In genomic region chrX:134713618-134714107, GRCh38 we compare ENCODE assay signal across 33 cellular contexts. TPM values are rescaled to one million over a fixed set of nuclear protein-coding genes. Genes with fewer than 3 reads are reported as not detected.
"Had no signal": no experiment of that assay in that cellular context is flagged by ENCODE, and none has a peak within 500 bp of the region (broad histone marks: within the 10 kb centered on the region; RNA-seq: fewer than 3 reads in every experiment).

No MANE protein-coding gene starts in this region.

- H3K9me3 ChIP-seq: Peyer's patch had no signal

- H3K27me3 ChIP-seq: brain microvascular endothelial cell, Peyer's patch had no signal

- H3K4me1 ChIP-seq: Peyer's patch had no signal

- H3K4me3 ChIP-seq: Peyer's patch had no signal

- H3K36me3 ChIP-seq: brain microvascular endothelial cell, Peyer's patch had no signal

- DNase-seq: activated CD4-positive, alpha-beta memory T cell treated with anti-CD3 and anti-CD28 coated beads, Interleukin-2, amount 10 ng/mL, durations not matched to agents 7 days and 5 days; activated CD4-positive, alpha-beta T cell treated with anti-CD3 and anti-CD28 coated beads for 1 hour; activated CD4-positive, alpha-beta T cell treated with anti-CD3 and anti-CD28 coated beads for 48 hours; activated CD4-positive, CD25-positive, alpha-beta regulatory T cell; activated CD8-positive, alpha-beta memory T cell treated with anti-CD3 and anti-CD28 coated beads for 24 hours; activated CD8-positive, alpha-beta memory T cell treated with anti-CD3 and anti-CD28 coated beads, Interleukin-2, amount 10 ng/mL, durations not matched to agents 7 days and 5 days; activated CD8-positive, alpha-beta memory T cell treated with anti-CD3 and anti-CD28 coated beads, Interleukin-2, amount 50 U/mL, for 48 hours; activated effector memory CD4-positive, alpha-beta T cell treated with anti-CD3 and anti-CD28 coated beads, Interleukin-2, amount 50 U/mL, for 16 hours; activated naive CD4-positive, alpha-beta T cell; activated naive CD4-positive, alpha-beta T cell treated with anti-CD3 and anti-CD28 coated beads, Interleukin-2, amount 50 U/mL, for 16 hours; activated naive CD8-positive, alpha-beta T cell treated with anti-CD3 and anti-CD28 coated beads for 36 hours; activated T-cell treated with anti-CD3 and anti-CD28 coated beads, Interleukin-2, amount 50 U/mL, for 48 hours; amniotic stem cell; aorta; brain microvascular endothelial cell; central memory CD4-positive, alpha-beta T cell; Karpas-422; NCI-H1105; NCI-H1417 treated with DMSO at 0.1 percent for 48 hours; NCI-H187 treated with DMSO at 0.1 percent for 48 hours; NCI-H510A; NCI-H526; NCI-H774; Peyer's patch; SIG-M5; SW 1271; T-helper 1 cell; T-helper 2 cell; T-helper 9 cell had no signal

- H3K27ac ChIP-seq: brain microvascular endothelial cell, Peyer's patch, RWPE1, VCaP had no signal

- ATAC-seq: activated CD8-positive, alpha-beta memory T cell treated with anti-CD3 and anti-CD28 coated beads, Interleukin-2, amount 10 ng/mL, durations not matched to agents 7 days and 5 days; Right ventricle myocardium inferior had no signal

RNA-seq across cellular contexts. Expression of gene PLAC1, which starts 55.4 kb away (rescaled TPM):
- total RNA-seq: activated CD4-positive, alpha-beta memory T cell treated with anti-CD3 and anti-CD28 coated beads, Interleukin-2, amount 10 ng/mL, durations not matched to agents 7 days and 5 days; activated CD8-positive, alpha-beta memory T cell treated with anti-CD3 and anti-CD28 coated beads, Interleukin-2, amount 10 ng/mL, durations not matched to agents 7 days and 5 days; activated naive CD8-positive, alpha-beta T cell treated with anti-CD3 and anti-CD28 coated beads for 36 hours; aorta; cerebellum; Peyer's patch; Right ventricle myocardium inferior had no signal
